ENCODE assay signal across 16 cellular contexts in genomic region chr20:58268936-58269619, GRCh38. TPM values are rescaled to one million over a fixed set of nuclear protein-coding genes. Genes with fewer than 3 reads are reported as not detected.
DNase-seq lines count a peak whose midpoint lies in the region; ATAC-seq and TF ChIP-seq lines count a peak whose summit lies in the region.
"Had no signal": no experiment of that assay in that cellular context is flagged by ENCODE, and none has a peak within 500 bp of the region (broad histone marks: within the 10 kb centered on the region; RNA-seq: fewer than 3 reads in every experiment).

No MANE protein-coding gene starts in this region.

- H3K27me3 Mint-ChIP-seq in activated naive CD8-positive, alpha-beta T cell treated with anti-CD3 and anti-CD28 coated beads, Interleukin-2, amount 10 ng/mL, durations not matched to agents 7 days and 5 days: no peaks in the 10 kb centered on the region
- H3K27me3 Mint-ChIP-seq in nephron (ENCODE audit: low read depth): no peaks in the 10 kb centered on the region
- H3K27me3 Mint-ChIP-seq in neural progenitor cell (ENCODE audit: insufficient read depth, low read depth): no peaks in the 10 kb centered on the region

- H3K79me2 ChIP-seq in SK-N-SH (ENCODE audit: insufficient read depth) (peaks cover 21% of the 10 kb centered on the region), PC-3 (ENCODE audit: low read length) (no peaks in the 10 kb centered on the region), neural progenitor cell (ENCODE audit: low read depth) (no peaks in the 10 kb centered on the region)

- CTCF ChIA-PET in SK-N-SH (lab: Yijun Ruan, JAX) (interaction anchor here (1.0 to 1.3 kb wide), 3 partner anchors 21 to 179 kb away, joined by 3 to 5 read pairs (median 4); no protein-coding TSS in a partner anchor), PC-3 (lab: Charles Lee) (no interaction called here)

- H3K27ac Mint-ChIP-seq in activated naive CD8-positive, alpha-beta T cell treated with anti-CD3 and anti-CD28 coated beads, Interleukin-2, amount 10 ng/mL, durations not matched to agents 7 days and 5 days: peak overlapping the region; percentile 70
- peak overlapping the region in 2 of 3 experiments; percentile 1 to 72 for H3K27ac Mint-ChIP-seq in nephron
- no peak overlapping the region for H3K27ac Mint-ChIP-seq in neural progenitor cell

- H3K4me3 ChIP-seq in SK-N-SH (ENCODE audit: low read depth in 2 of 2, low read length in 1 of 2) (no peak overlapping the region), PC-3 (ENCODE audit: low read length) (no peak overlapping the region), neural progenitor cell (no peak overlapping the region), heart left ventricle (no peak overlapping the region)
- H3K4me3 ChIP-seq: lung, smooth muscle cell had no signal

- H3K9me3 ChIP-seq in SK-N-SH (no peaks in the 10 kb centered on the region; the same call in 1 of the 2 replicates), PC-3 (ENCODE audit: low read length) (no peaks in the 10 kb centered on the region), neural progenitor cell (ENCODE audit: low read depth) (peaks cover under 1% of the 10 kb centered on the region), heart left ventricle (peaks cover 0 to 5% (median 0%) of the 10 kb centered on the region in 12 donors)

- H3K27ac ChIP-seq in SK-N-SH (ENCODE audit: low read depth in 2 of 2, low read length in 1 of 2) (peak overlapping the region in 1 of 2 experiments; percentile 15; a peak in 2 of 4 replicates), PC-3 (ENCODE audit: low read length) (no peak overlapping the region), neural progenitor cell (no peak overlapping the region), heart left ventricle (no peak overlapping the region)

- TF ChIP-seq RAD21 in SK-N-SH (IDR thresholded peaks at IDR 0.05; ENCODE audit: low read length): no peak

- TF ChIP-seq CTCF in SK-N-SH (IDR thresholded peaks at IDR 0.05) (no peak), PC-3 (conservative IDR thresholded peaks at IDR 0.05; ENCODE audit: low read depth, low read length) (no peak), nephron (IDR thresholded peaks at IDR 0.05; ENCODE audit: unreplicated experiment in 3 of 3) (no peak), neural progenitor cell (IDR thresholded peaks at IDR 0.05) (no peak), heart left ventricle (IDR thresholded peaks at IDR 0.05) (no peak)

- no peak overlapping the region for H3K9ac ChIP-seq in SK-N-SH
- H3K9ac ChIP-seq in PC-3 (ENCODE audit: low read length): no peak overlapping the region
- H3K9ac ChIP-seq in neural progenitor cell: no peak overlapping the region

- H3K9me2 ChIP-seq in SK-N-SH (no peaks in the 10 kb centered on the region), PC-3 (replicated peaks; ENCODE audit: low read length) (no peaks in the 10 kb centered on the region)

- no peaks in the 10 kb centered on the region for H3K27me3 ChIP-seq in SK-N-SH (ENCODE audit: insufficient read depth)
- H3K27me3 ChIP-seq in PC-3 (ENCODE audit: low read length): no peaks in the 10 kb centered on the region
- no peaks in the 10 kb centered on the region for H3K27me3 ChIP-seq in neural progenitor cell
- H3K27me3 ChIP-seq in heart left ventricle: no peaks in the 10 kb centered on the region

- H3F3A ChIP-seq in SK-N-SH (replicated peaks; ENCODE audit: insufficient read depth): peaks cover 25% of the 10 kb centered on the region
- H3F3A ChIP-seq in PC-3 (ENCODE audit: low read length, unreplicated experiment): no peaks in the 10 kb centered on the region
- H3F3A ChIP-seq in neural progenitor cell (ENCODE audit: low read depth): no peaks in the 10 kb centered on the region

- peaks cover 0 to 20% of the 10 kb centered on the region in 2 experiments; a peak in 3 of 4 replicates for H3K4me1 ChIP-seq in SK-N-SH (ENCODE audit: control insufficient read depth in 1 of 2, insufficient read depth in 2 of 2, low read depth in 1 of 2, low read length in 1 of 2)
- peaks cover 22% of the 10 kb centered on the region for H3K4me1 ChIP-seq in PC-3 (ENCODE audit: insufficient read depth, low read length)
- no peaks in the 10 kb centered on the region for H3K4me1 ChIP-seq in neural progenitor cell
- no peaks in the 10 kb centered on the region for H3K4me1 ChIP-seq in heart left ventricle

- no TSS peak for BruUV-seq in PC-3 (replicated peaks; lab: Mats Ljungman, UMichigan)

- DNase-seq in SK-N-SH (no peak), PC-3 (peak; percentile 21), neural progenitor cell (ENCODE audit: low spot score) (no peak), heart left ventricle (no peak)
- no peak for DNase-seq in activated naive CD8-positive, alpha-beta T cell treated with anti-CD3 and anti-CD28 coated beads, Interleukin-2, amount 10 ng/mL, durations not matched to agents 7 days and 5 days
- no peak for DNase-seq in central memory CD4-positive, alpha-beta T cell
- DNase-seq: cerebellar nuclear complex, NCI-H446 treated with DMSO at 0.1 percent for 48 hours, RPMI8226 had no signal

- no peak for TF ChIP-seq POLR2A in heart left ventricle (IDR thresholded peaks at IDR 0.05)

- POLR2A ChIA-PET in SK-N-SH (lab: Yijun Ruan, JAX) (no interaction called here), PC-3 (lab: Charles Lee; ENCODE audit: unreplicated experiment) (no interaction called here)
- POLR2A ChIA-PET in activated naive CD8-positive, alpha-beta T cell treated with anti-CD3 and anti-CD28 coated beads, Interleukin-2, amount 10 ng/mL, durations not matched to agents 7 days and 5 days (lab: Charles Lee): interaction anchor here (0.8 kb wide), 1 partner anchor 37 kb away, joined by 3 read pairs; no protein-coding TSS in a partner anchor

- peaks cover 26% of the 10 kb centered on the region for H3K4me1 Mint-ChIP-seq in activated naive CD8-positive, alpha-beta T cell treated with anti-CD3 and anti-CD28 coated beads, Interleukin-2, amount 10 ng/mL, durations not matched to agents 7 days and 5 days
- H3K4me1 Mint-ChIP-seq in nephron (peaks cover 28% of the 10 kb centered on the region), neural progenitor cell (no peaks in the 10 kb centered on the region)

- no peaks in the 10 kb centered on the region for H3K9me3 Mint-ChIP-seq in activated naive CD8-positive, alpha-beta T cell treated with anti-CD3 and anti-CD28 coated beads, Interleukin-2, amount 10 ng/mL, durations not matched to agents 7 days and 5 days
- H3K9me3 Mint-ChIP-seq in nephron (peaks cover 7% of the 10 kb centered on the region), neural progenitor cell (peaks cover 2% of the 10 kb centered on the region)

- H3K36me3 ChIP-seq in SK-N-SH (replicated peaks in 1 of 2; ENCODE audit: control insufficient read depth in 1 of 2, insufficient read depth in 2 of 2, low read length in 1 of 2): peaks cover 39 to 41% of the 10 kb centered on the region in 2 experiments
- H3K36me3 ChIP-seq in PC-3 (ENCODE audit: low read depth, low read length): no peaks in the 10 kb centered on the region
- H3K36me3 ChIP-seq in neural progenitor cell: peaks cover 6% of the 10 kb centered on the region
- H3K36me3 ChIP-seq in heart left ventricle: peaks cover 0 to 84% (median 47%) of the 10 kb centered on the region in 9 donors

- intact Hi-C loops in PC-3 (cut with micrococcal nuclease) (no loop called here), heart left ventricle (cut with DNase I) (no loop called here)

- no peak overlapping the region for H2AFZ ChIP-seq in SK-N-SH (ENCODE audit: low read depth)
- no peak overlapping the region for H2AFZ ChIP-seq in PC-3 (ENCODE audit: low read length)
- H2AFZ ChIP-seq in neural progenitor cell (replicated peaks): no peak overlapping the region

- H3K4me3 Mint-ChIP-seq in activated naive CD8-positive, alpha-beta T cell treated with anti-CD3 and anti-CD28 coated beads, Interleukin-2, amount 10 ng/mL, durations not matched to agents 7 days and 5 days: peak overlapping the region; percentile 58
- H3K4me3 Mint-ChIP-seq in nephron (no peak overlapping the region), neural progenitor cell (no peak overlapping the region)

- 81% methylated on average over 13 of the region's 13 CpGs for WGBS in SK-N-SH (ENCODE audit: low lambda C conversion rate)
- WGBS in heart left ventricle, 4 donors: 62 to 69% (median 67%) methylated on average over 13 of the region's 13 CpGs

- no peak for TF ChIP-seq EP300 in SK-N-SH (IDR thresholded peaks at IDR 0.05; ENCODE audit: borderline replicate concordance in 1 of 2, low read depth in 1 of 2, low read length in 1 of 2)

- H4K20me1 ChIP-seq in SK-N-SH (ENCODE audit: insufficient read depth) (no peaks in the 10 kb centered on the region), PC-3 (ENCODE audit: low read length) (no peaks in the 10 kb centered on the region), neural progenitor cell (ENCODE audit: low read depth) (no peaks in the 10 kb centered on the region)

- ATAC-seq in SK-N-SH treated with all-trans-retinoic acid at 6 μM for 48 hours (no peak), PC-3 (peak; percentile 28; the same call in 1 of the 2 replicates), heart left ventricle (no peak)
- peak; percentile 45 for ATAC-seq in activated naive CD8-positive, alpha-beta T cell treated with anti-CD3 and anti-CD28 coated beads, Interleukin-2, amount 10 ng/mL, durations not matched to agents 7 days and 5 days (ENCODE audit: low read depth)

- H3K36me3 Mint-ChIP-seq in activated naive CD8-positive, alpha-beta T cell treated with anti-CD3 and anti-CD28 coated beads, Interleukin-2, amount 10 ng/mL, durations not matched to agents 7 days and 5 days: peaks cover 35% of the 10 kb centered on the region
- H3K36me3 Mint-ChIP-seq in nephron (ENCODE audit: low read depth): peaks cover 42% of the 10 kb centered on the region
- H3K36me3 Mint-ChIP-seq in neural progenitor cell: peaks cover 16% of the 10 kb centered on the region

- H3K4me2 ChIP-seq in SK-N-SH (no peak overlapping the region), PC-3 (ENCODE audit: low read length) (no peak overlapping the region), neural progenitor cell (no peak overlapping the region)
- H3K4me2 ChIP-seq: smooth muscle cell had no signal

RNA-seq across cellular contexts. Expression of gene RAB22A, which starts 40.4 kb away (rescaled TPM):
- polyA plus RNA-seq in SK-N-SH (2012; rRNA removed) (10.7 and 12.7 TPM in 2 replicates), heart left ventricle (1 to 10 TPM; 3.0 to 6.4 TPM)
- polyA plus RNA-seq in SK-N-SH (2012; cell fraction: cytosol; rRNA removed): 13.3 and 15.3 TPM in 2 replicates
- polyA plus RNA-seq in SK-N-SH (2012; cell fraction: nucleus; rRNA removed): 10.0 and 17.3 TPM in 2 replicates
- total RNA-seq in PC-3 (2014; rRNA removed) (47.4 and 55.0 TPM in 2 replicates), neural progenitor cell (ENCODE audit: low replicate concordance) (5.7 and 7.9 TPM in 2 replicates), heart left ventricle (1 to 10 TPM; 5.4 to 9.7 (median 7.6) TPM)
- 10 to 100 TPM; 17.3 to 18.5 TPM for total RNA-seq in activated naive CD8-positive, alpha-beta T cell treated with anti-CD3 and anti-CD28 coated beads, Interleukin-2, amount 10 ng/mL, durations not matched to agents 7 days and 5 days

RNA-seq across cellular contexts. Expression of gene ANKRD60, which starts 40.6 kb away (rescaled TPM):
- polyA plus RNA-seq in SK-N-SH (2012; rRNA removed): not detected in 2 replicates
- not detected in 2 replicates for polyA plus RNA-seq in SK-N-SH (2012; cell fraction: cytosol; rRNA removed)
- 0.06 TPM in 1 of 2 replicates, not detected in the other for polyA plus RNA-seq in SK-N-SH (2012; cell fraction: nucleus; rRNA removed)
- not detected in 2 replicates for total RNA-seq in PC-3 (2014; rRNA removed)
- total RNA-seq in activated naive CD8-positive, alpha-beta T cell treated with anti-CD3 and anti-CD28 coated beads, Interleukin-2, amount 10 ng/mL, durations not matched to agents 7 days and 5 days: not detected
- not detected in 2 replicates for total RNA-seq in neural progenitor cell (ENCODE audit: low replicate concordance)
- not detected for total RNA-seq in heart left ventricle
- polyA plus RNA-seq in heart left ventricle: not detected
- total RNA-seq: lung, osteocyte, smooth muscle cell had no signal
- polyA plus RNA-seq: esophagus, lung, smooth muscle cell, thymus had no signal

Comparison
In these comparisons a context has a peak if more than half of its experiments do, and no peak if none do; other contexts are left out.
1. ATAC-seq: peak in PC-3 (single experiment) and activated naive CD8-positive, alpha-beta T cell treated with anti-CD3 and anti-CD28 coated beads, Interleukin-2, amount 10 ng/mL, durations not matched to agents 7 days and 5 days (single experiment); none in SK-N-SH treated with all-trans-retinoic acid at 6 μM for 48 hours (single experiment) and heart left ventricle (0 of 4).